28 cellular contexts compared by ENCODE assay signal in the genomic region with DNA sequence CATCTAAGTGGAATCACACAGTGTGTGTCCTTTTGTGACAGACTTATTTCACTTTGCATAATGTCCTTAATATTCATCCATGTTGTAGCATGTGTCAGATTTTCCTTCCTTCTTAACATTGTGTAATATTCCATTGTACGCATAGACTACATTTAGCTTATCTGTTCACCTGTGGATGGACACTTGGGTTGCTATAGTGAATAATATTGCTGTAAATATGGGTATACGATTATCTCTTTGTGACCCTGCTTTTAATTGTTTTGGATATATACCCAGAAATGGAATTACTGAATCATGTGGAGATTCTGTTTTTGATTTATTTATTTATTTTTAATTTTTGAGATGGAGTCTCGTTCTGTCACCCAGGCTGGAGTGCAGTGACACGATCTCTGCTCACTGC.
A peak's percentile ranks its signal among the peaks of the same experiment; 100 is the strongest.
DNase-seq lines count a peak whose midpoint lies in the region; ATAC-seq, FAIRE-seq and TF ChIP-seq lines count a peak whose summit lies in the region.
"Had no signal": no experiment of that assay in that cellular context is flagged by ENCODE, and none has a peak within 500 bp of the region (broad histone marks: within the 10 kb centered on the region; RNA-seq: fewer than 3 reads in every experiment).

No MANE protein-coding gene starts in this region.

- no peak for ATAC-seq in central memory CD8-positive, alpha-beta T cell (replicated peaks; ENCODE audit: extremely low read depth, poor library complexity, severe bottlenecking)
- ATAC-seq in pancreas (no peak), HG03039 (IDR thresholded peaks at IDR 0.05; ENCODE audit: unreplicated experiment) (no peak)
- ATAC-seq: activated CD4-positive, CD25-positive, alpha-beta regulatory T cell treated with anti-CD3 and anti-CD28 coated beads, Interleukin-2, amount 50 U/mL, for 24 hours; effector memory CD8-positive, alpha-beta T cell; left colon; PC-3; right lobe of liver; stimulated activated naive CD8-positive, alpha-beta T cell treated with anti-CD3 and anti-CD28 coated beads, Interleukin-15, Interleukin-2, amounts not matched to agents 100 U/mL and 50 U/mL, for 24 hours had no signal

- peaks cover 23% of the 10 kb centered on the region for H3K36me3 Mint-ChIP-seq in activated CD4-positive, alpha-beta T cell treated with anti-CD3 and anti-CD28 coated beads, Interleukin-2, amount 10 ng/mL, durations not matched to agents 24 days and 14 days (ENCODE audit: low read depth)
- peaks cover 13% of the 10 kb centered on the region for H3K36me3 Mint-ChIP-seq in central memory CD8-positive, alpha-beta T cell (ENCODE audit: insufficient read depth)
- H3K36me3 Mint-ChIP-seq: memory B cell had no signal

- peaks cover 11% of the 10 kb centered on the region for H3K9me3 Mint-ChIP-seq in activated CD4-positive, alpha-beta T cell treated with anti-CD3 and anti-CD28 coated beads, Interleukin-2, amount 10 ng/mL, durations not matched to agents 24 days and 14 days
- H3K9me3 Mint-ChIP-seq in central memory CD8-positive, alpha-beta T cell: no peaks in the 10 kb centered on the region
- H3K9me3 Mint-ChIP-seq: effector memory CD8-positive, alpha-beta T cell; memory B cell had no signal

- no peak overlapping the region for H3K9ac ChIP-seq in BLaER1

- peaks cover 67% of the 10 kb centered on the region for H3K4me1 Mint-ChIP-seq in activated CD4-positive, alpha-beta T cell treated with anti-CD3 and anti-CD28 coated beads, Interleukin-2, amount 10 ng/mL, durations not matched to agents 24 days and 14 days
- peaks cover 61% of the 10 kb centered on the region for H3K4me1 Mint-ChIP-seq in central memory CD8-positive, alpha-beta T cell

- no peaks in the 10 kb centered on the region for H3K27me3 ChIP-seq in BLaER1
- no peaks in the 10 kb centered on the region for H3K27me3 ChIP-seq in pancreas
- H3K27me3 ChIP-seq: right lobe of liver, spleen had no signal

- peak overlapping the region; percentile 46 for H3K27ac Mint-ChIP-seq in activated CD4-positive, alpha-beta T cell treated with anti-CD3 and anti-CD28 coated beads, Interleukin-2, amount 10 ng/mL, durations not matched to agents 24 days and 14 days
- peak overlapping the region; percentile 96 for H3K27ac Mint-ChIP-seq in central memory CD8-positive, alpha-beta T cell (ENCODE audit: low read depth)
- H3K27ac Mint-ChIP-seq: memory B cell had no signal

- DNase-seq in activated CD4-positive, alpha-beta T cell treated with anti-CD3 and anti-CD28 coated beads, Interleukin-2, amount 10 ng/mL, durations not matched to agents 24 days and 14 days: no peak
- no peak for DNase-seq in activated CD4-positive, alpha-beta T cell treated with anti-CD3 and anti-CD28 coated beads, Interleukin-2, amount 50 U/mL, for 4 hours
- DNase-seq in GM18507 (ENCODE audit: extremely low spot score, insufficient read length, low read depth): no peak
- no peak for DNase-seq in central memory CD8-positive, alpha-beta T cell (ENCODE audit: low spot score in 2 of 2)
- no peak for DNase-seq in C1 segment of cervical spinal cord (lab: John Stamatoyannopoulos, UW)
- no peak for DNase-seq in pancreas
- DNase-seq: cortex of kidney; DMS 273 treated with DMSO at 0.1 percent for 48 hours; effector memory CD8-positive, alpha-beta T cell; EL; Kasumi-1; left colon; NCI-H1436; NCI-H2081 treated with DMSO at 0.1 percent for 48 hours; NCI-H2227 treated with DMSO at 0.1 percent for 48 hours; NCI-H526 treated with DMSO at 0.1 percent for 48 hours; NK-92 treated with Interleukin-12 subunit alpha and Interleukin-12 subunit beta, amount 100 ng/mL, for 24 hours; PC-3; right lobe of liver; spleen; stimulated activated CD4-positive, alpha-beta T cell treated with anti-CD3 and anti-CD28 coated beads, Interleukin-2, amount 100 ng/mL, for 24 hours; stimulated activated naive CD8-positive, alpha-beta T cell treated with anti-CD3 and anti-CD28 coated beads, Interleukin-15, Interleukin-2, amounts not matched to agents 100 U/mL and 50 U/mL, for 24 hours had no signal

- H3K27ac ChIP-seq in BLaER1: no peak overlapping the region
- no peak overlapping the region for H3K27ac ChIP-seq in pancreas
- H3K27ac ChIP-seq: right lobe of liver, spleen, thoracic aorta had no signal

- FAIRE-seq in GM18507 (lab: Jason Lieb, UNC) (peak; percentile 9), pancreas (lab: Jason Lieb, UNC) (no peak)
- FAIRE-seq: A204.1 had no signal

- WGBS in pancreas, 2 donors: 73 to 81% methylated on average over 4 of the region's 4 CpGs

- H3K4me1 ChIP-seq in BLaER1: peaks cover 55% of the 10 kb centered on the region
- no peaks in the 10 kb centered on the region for H3K4me1 ChIP-seq in pancreas

- no peaks in the 10 kb centered on the region for H3K27me3 Mint-ChIP-seq in activated CD4-positive, alpha-beta T cell treated with anti-CD3 and anti-CD28 coated beads, Interleukin-2, amount 10 ng/mL, durations not matched to agents 24 days and 14 days
- no peaks in the 10 kb centered on the region for H3K27me3 Mint-ChIP-seq in central memory CD8-positive, alpha-beta T cell
- H3K27me3 Mint-ChIP-seq: effector memory CD8-positive, alpha-beta T cell; memory B cell had no signal

- H4K20me1 ChIP-seq in BLaER1: no peaks in the 10 kb centered on the region

- H3K9me3 ChIP-seq in BLaER1 (peaks cover 6% of the 10 kb centered on the region), pancreas (no peaks in the 10 kb centered on the region)
- H3K9me3 ChIP-seq: right lobe of liver, spleen, thoracic aorta had no signal

- no peak overlapping the region for H3K4me3 ChIP-seq in BLaER1
- H3K4me3 ChIP-seq in pancreas: no peak overlapping the region
- H3K4me3 ChIP-seq: right lobe of liver, spleen, thoracic aorta had no signal

- H3K36me3 ChIP-seq in BLaER1 (no peaks in the 10 kb centered on the region), pancreas (no peaks in the 10 kb centered on the region)
- H3K36me3 ChIP-seq: right lobe of liver, spleen, thoracic aorta had no signal

- no peak overlapping the region for H3K4me3 Mint-ChIP-seq in activated CD4-positive, alpha-beta T cell treated with anti-CD3 and anti-CD28 coated beads, Interleukin-2, amount 10 ng/mL, durations not matched to agents 24 days and 14 days
- H3K4me3 Mint-ChIP-seq in central memory CD8-positive, alpha-beta T cell: no peak overlapping the region
- H3K4me3 Mint-ChIP-seq: effector memory CD8-positive, alpha-beta T cell; memory B cell had no signal

- H3K4me2 ChIP-seq in BLaER1: peak overlapping the region; percentile 92

- intact Hi-C loops in activated CD4-positive, alpha-beta T cell treated with anti-CD3 and anti-CD28 coated beads, Interleukin-2, amount 10 ng/mL, durations not matched to agents 24 days and 14 days (cut with micrococcal nuclease): no loop called here
- intact Hi-C loops in pancreas (cut with DNase I): no loop called here

- no peak for TF ChIP-seq CTCF in pancreas (IDR thresholded peaks at IDR 0.05)
